9 cellular contexts compared by ENCODE assay signal in the genomic region with DNA sequence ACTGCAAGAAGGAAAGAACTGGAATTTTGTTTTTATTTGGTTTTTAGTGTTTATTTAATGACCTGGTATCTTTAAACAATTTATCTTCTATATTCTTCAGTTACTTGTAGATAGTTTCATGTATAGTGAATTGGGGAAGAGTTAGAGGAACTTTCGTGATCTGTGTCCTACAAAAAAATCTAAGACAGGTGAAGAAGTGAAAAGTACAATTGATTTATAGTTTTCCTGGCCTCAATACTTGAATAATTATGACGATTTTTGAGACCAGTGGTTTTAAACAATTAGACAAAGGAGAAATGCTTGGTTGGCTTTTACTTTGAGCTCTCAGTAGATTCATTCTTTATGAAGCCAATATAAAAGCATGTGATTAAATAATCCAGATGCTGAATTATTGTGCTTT. TPM values are rescaled to one million over a fixed set of nuclear protein-coding genes. Genes with fewer than 3 reads are reported as not detected.
DNase-seq lines count a peak whose midpoint lies in the region; ATAC-seq and TF ChIP-seq lines count a peak whose summit lies in the region.
"Had no signal": no experiment of that assay in that cellular context is flagged by ENCODE, and none has a peak within 500 bp of the region (broad histone marks: within the 10 kb centered on the region; RNA-seq: fewer than 3 reads in every experiment).

No MANE protein-coding gene starts in this region.

- H3K4me2 ChIP-seq in DND-41 (ENCODE audit: insufficient read depth, low read length): peak overlapping the region; percentile 79
- H3K4me2 ChIP-seq in mammary epithelial cell (ENCODE audit: insufficient read depth, low read depth, low read length): peak overlapping the region; percentile 91
- H3K4me2 ChIP-seq in neural cell (ENCODE audit: low read length): peak overlapping the region; percentile 74

- H3K27ac ChIP-seq in DND-41 (ENCODE audit: low read length): peak overlapping the region; percentile 5; the same call in 1 of the 2 replicates
- peak overlapping the region; percentile 3 for H3K27ac ChIP-seq in KOPT-K1 (ENCODE audit: low read depth, low read length, poor library complexity, severe bottlenecking)
- H3K27ac ChIP-seq in mammary epithelial cell (ENCODE audit: insufficient read depth, low read depth, low read length): peak overlapping the region; percentile 91
- no peak overlapping the region for H3K27ac ChIP-seq in neural cell (ENCODE audit: low read length)

- H3K9ac ChIP-seq in DND-41 (ENCODE audit: low read depth, low read length) (peak overlapping the region; percentile 25; the same call in 1 of the 2 replicates), mammary epithelial cell (ENCODE audit: insufficient read depth, low read length) (peak overlapping the region; percentile 74), neural cell (ENCODE audit: low read length) (no peak overlapping the region)

- H3K27me3 ChIP-seq in DND-41 (ENCODE audit: insufficient read depth, low read length, poor library complexity) (no peaks in the 10 kb centered on the region), mammary epithelial cell (ENCODE audit: insufficient read depth, low read length) (no peaks in the 10 kb centered on the region), neural cell (ENCODE audit: insufficient read depth, low read depth, low read length) (no peaks in the 10 kb centered on the region)

- H3K9me3 ChIP-seq in DND-41 (ENCODE audit: insufficient read depth, low read length, severe bottlenecking): no peaks in the 10 kb centered on the region
- no peaks in the 10 kb centered on the region for H3K9me3 ChIP-seq in KOPT-K1 (ENCODE audit: insufficient read depth, low read length, poor library complexity, severe bottlenecking)
- no peaks in the 10 kb centered on the region for H3K9me3 ChIP-seq in mammary epithelial cell (replicated peaks; ENCODE audit: insufficient read depth, low read length)
- no peaks in the 10 kb centered on the region for H3K9me3 ChIP-seq in neural cell (ENCODE audit: low read length)

- BruUV-seq in mammary epithelial cell (replicated peaks; lab: Mats Ljungman, UMichigan): no TSS peak

- no peaks in the 10 kb centered on the region for H3F3A ChIP-seq in neural cell (ENCODE audit: insufficient read depth, low read length, poor library complexity, severe bottlenecking)

- TF ChIP-seq EP300 in neural cell (conservative IDR thresholded peaks at IDR 0.05; ENCODE audit: poor library complexity, severe bottlenecking): no peak

- ATAC-seq in DND-41 (ENCODE audit: insufficient read depth, low read depth): no peak

- H3K79me2 ChIP-seq in DND-41 (ENCODE audit: insufficient read depth, low read length) (peaks cover 93% of the 10 kb centered on the region), mammary epithelial cell (ENCODE audit: insufficient read depth, low read length) (peaks cover 95% of the 10 kb centered on the region), neural cell (replicated peaks; ENCODE audit: insufficient read depth, low read length) (peaks cover 49% of the 10 kb centered on the region)

- H3K4me1 ChIP-seq in DND-41 (ENCODE audit: insufficient read depth, low read length) (peaks cover 77% of the 10 kb centered on the region), mammary epithelial cell (ENCODE audit: insufficient read depth, low read length) (peaks cover 13% of the 10 kb centered on the region)

- H3K36me3 ChIP-seq in DND-41 (ENCODE audit: insufficient read depth, low read length) (no peaks in the 10 kb centered on the region; the same call in 1 of the 2 replicates), KOPT-K1 (ENCODE audit: insufficient read depth, low read length) (no peaks in the 10 kb centered on the region; the same call in 1 of the 2 replicates), mammary epithelial cell (ENCODE audit: insufficient read depth, low read length) (no peaks in the 10 kb centered on the region), neural cell (ENCODE audit: insufficient read depth, low read length) (no peaks in the 10 kb centered on the region)

- TF ChIP-seq CTCF in DND-41 (IDR thresholded peaks at IDR 0.05; ENCODE audit: borderline replicate concordance, extremely low read depth, low read length, poor library complexity, severe bottlenecking) (no peak), mammary epithelial cell (conservative IDR thresholded peaks at IDR 0.05 in 1 of 2, IDR thresholded peaks at IDR 0.05 in 1 of 2; ENCODE audit: extremely low read depth in 1 of 2, insufficient read depth in 1 of 2, low read depth in 1 of 2, low read length in 2 of 2) (no peak), neural cell (IDR thresholded peaks at IDR 0.05; ENCODE audit: poor library complexity, severe bottlenecking) (no peak)

- DNase-seq in DND-41 (no peak), mammary epithelial cell (no peak), 8988T (no peak), cerebellar nuclear complex (lab: John Stamatoyannopoulos, UW) (no peak), amygdala (lab: John Stamatoyannopoulos, UW) (no peak)
- no peak for DNase-seq in NK-92 treated with Interleukin-12 subunit alpha and Interleukin-12 subunit beta, amount 100 ng/mL, for 24 hours (lab: John Stamatoyannopoulos, UW)
- DNase-seq: NCI-H1105 had no signal

- intact Hi-C loops in mammary epithelial cell (cut with micrococcal nuclease): loop anchor here (5.0 kb wide), 1 partner anchor 215 kb away; no protein-coding TSS in a partner anchor

- TF ChIP-seq RAD21 in neural cell (conservative IDR thresholded peaks at IDR 0.05): no peak

- H2AFZ ChIP-seq in DND-41 (ENCODE audit: low read depth, low read length): no peak overlapping the region
- no peak overlapping the region for H2AFZ ChIP-seq in mammary epithelial cell (ENCODE audit: low read depth, low read length)
- no peak overlapping the region for H2AFZ ChIP-seq in neural cell (ENCODE audit: low read depth, low read length)

- dilution Hi-C loops in mammary epithelial cell (cut with HindIII; ENCODE audit: low sequenced_read_pairs): no loop called here

- 44% methylated on average over 2 of the region's 2 CpGs for WGBS in mammary epithelial cell (ENCODE audit: low coverage, missing lambda C conversion rate)

- H3K4me3 ChIP-seq in DND-41 (ENCODE audit: low read depth in 1 of 2, low read length in 2 of 2) (peak overlapping the region in 1 of 2 experiments; percentile 97; a peak in 3 of 4 replicates), mammary epithelial cell (replicated peaks in 1 of 3; ENCODE audit: insufficient read depth in 1 of 3, low read depth in 2 of 3, low read length in 3 of 3) (peak overlapping the region; percentile 23 to 87 (median 85)), neural cell (ENCODE audit: low read length) (peak overlapping the region; percentile 78)

- CTCF ChIA-PET in mammary epithelial cell (lab: Charles Lee; ENCODE audit: low non-redundant PET): no interaction called here

- in situ Hi-C loops in mammary epithelial cell (cut with MboI; ENCODE audit: low sequenced_read_pairs in 2 of 2): no loop called here

- H4K20me1 ChIP-seq in DND-41 (ENCODE audit: insufficient read depth, low read length) (peaks cover 35% of the 10 kb centered on the region), mammary epithelial cell (ENCODE audit: insufficient read depth, low read length) (no peaks in the 10 kb centered on the region), neural cell (ENCODE audit: insufficient read depth) (no peaks in the 10 kb centered on the region)

- no peaks in the 10 kb centered on the region for H3K9me2 ChIP-seq in neural cell (ENCODE audit: insufficient read depth, low read length)

TF ChIP-seq in neural cell, 6 proteins besides CTCF, POLR2A, EP300 and RAD21:
- TF ChIP-seq POLR2AphosphoS5 (IDR thresholded peaks at IDR 0.05): no peak
- no peak for TF ChIP-seq TAF1 (IDR thresholded peaks at IDR 0.05; ENCODE audit: low read depth)
- TF ChIP-seq EZH2 (IDR thresholded peaks at IDR 0.05; ENCODE audit: borderline replicate concordance, insufficient read depth, low read length, poor library complexity, severe bottlenecking): no peak
- no peak for TF ChIP-seq SMC3 (conservative IDR thresholded peaks at IDR 0.05; ENCODE audit: poor library complexity)
- TF ChIP-seq, protein P1, sequence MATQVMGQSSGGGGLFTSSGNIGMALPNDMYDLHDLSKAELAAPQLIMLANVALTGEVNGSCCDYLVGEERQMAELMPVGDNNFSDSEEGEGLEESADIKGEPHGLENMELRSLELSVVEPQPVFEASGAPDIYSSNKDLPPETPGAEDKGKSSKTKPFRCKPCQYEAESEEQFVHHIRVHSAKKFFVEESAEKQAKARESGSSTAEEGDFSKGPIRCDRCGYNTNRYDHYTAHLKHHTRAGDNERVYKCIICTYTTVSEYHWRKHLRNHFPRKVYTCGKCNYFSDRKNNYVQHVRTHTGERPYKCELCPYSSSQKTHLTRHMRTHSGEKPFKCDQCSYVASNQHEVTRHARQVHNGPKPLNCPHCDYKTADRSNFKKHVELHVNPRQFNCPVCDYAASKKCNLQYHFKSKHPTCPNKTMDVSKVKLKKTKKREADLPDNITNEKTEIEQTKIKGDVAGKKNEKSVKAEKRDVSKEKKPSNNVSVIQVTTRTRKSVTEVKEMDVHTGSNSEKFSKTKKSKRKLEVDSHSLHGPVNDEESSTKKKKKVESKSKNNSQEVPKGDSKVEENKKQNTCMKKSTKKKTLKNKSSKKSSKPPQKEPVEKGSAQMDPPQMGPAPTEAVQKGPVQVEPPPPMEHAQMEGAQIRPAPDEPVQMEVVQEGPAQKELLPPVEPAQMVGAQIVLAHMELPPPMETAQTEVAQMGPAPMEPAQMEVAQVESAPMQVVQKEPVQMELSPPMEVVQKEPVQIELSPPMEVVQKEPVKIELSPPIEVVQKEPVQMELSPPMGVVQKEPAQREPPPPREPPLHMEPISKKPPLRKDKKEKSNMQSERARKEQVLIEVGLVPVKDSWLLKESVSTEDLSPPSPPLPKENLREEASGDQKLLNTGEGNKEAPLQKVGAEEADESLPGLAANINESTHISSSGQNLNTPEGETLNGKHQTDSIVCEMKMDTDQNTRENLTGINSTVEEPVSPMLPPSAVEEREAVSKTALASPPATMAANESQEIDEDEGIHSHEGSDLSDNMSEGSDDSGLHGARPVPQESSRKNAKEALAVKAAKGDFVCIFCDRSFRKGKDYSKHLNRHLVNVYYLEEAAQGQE (IDR thresholded peaks at IDR 0.05; ENCODE audit: borderline replicate concordance): no peak
- no peak for TF ChIP-seq MXI1 (conservative IDR thresholded peaks at IDR 0.05; ENCODE audit: poor library complexity, severe bottlenecking)

RNA-seq across cellular contexts. Expression of gene MIER1, which starts 7.5 kb away (rescaled TPM):
- total RNA-seq in mammary epithelial cell: 10 to 100 TPM; 33.0 to 35.7 TPM
- polyA plus RNA-seq in mammary epithelial cell: 9.7 TPM
- 22.9 TPM for polyA minus RNA-seq in mammary epithelial cell
- polyA plus RNA-seq in neural cell: 13.1 and 16.1 TPM in 2 replicates
- 34.8 and 44.9 TPM in 2 replicates for polyA minus RNA-seq in neural cell

RNA-seq across cellular contexts. Expression of gene DNAI4, which starts 7.6 kb away (rescaled TPM):
- 1 to 10 TPM; 2.9 to 6.0 TPM for total RNA-seq in mammary epithelial cell
- polyA plus RNA-seq in mammary epithelial cell: 0.35 TPM
- polyA minus RNA-seq in mammary epithelial cell: not detected
- polyA plus RNA-seq in neural cell: 4.5 and 8.4 TPM in 2 replicates
- polyA minus RNA-seq in neural cell: 19.5 and 23.0 TPM in 2 replicates
